Comparison of ENCODE assay signal across 16 cellular contexts in genomic region chr1:183548136-183548535, GRCh38. TPM values are rescaled to one million over a fixed set of nuclear protein-coding genes. Genes with fewer than 3 reads are reported as not detected.
DNase-seq lines count a peak whose midpoint lies in the region; ATAC-seq and TF ChIP-seq lines count a peak whose summit lies in the region.
"Had no signal": no experiment of that assay in that cellular context is flagged by ENCODE, and none has a peak within 500 bp of the region (broad histone marks: within the 10 kb centered on the region; RNA-seq: fewer than 3 reads in every experiment).

No MANE protein-coding gene starts in this region.

- no peak overlapping the region for H3K4me3 ChIP-seq in upper lobe of right lung
- H3K4me3 ChIP-seq in psoas muscle = no peak overlapping the region

- peaks cover 8% of the 10 kb centered on the region for H3K4me1 Mint-ChIP-seq in T-helper 17 cell

- H3K27ac Mint-ChIP-seq in T-helper 17 cell = peak overlapping the region; percentile 75
- H3K27ac Mint-ChIP-seq: activated naive CD8-positive, alpha-beta T cell had no signal

- H3K27ac ChIP-seq in upper lobe of right lung (no peak overlapping the region), psoas muscle (no peak overlapping the region)
- H3K27ac ChIP-seq: KMS-11 had no signal

- H3K9me3 ChIP-seq in T-helper 17 cell (ENCODE audit: control insufficient read depth, low read length, poor library complexity, severe bottlenecking) = no peaks in the 10 kb centered on the region
- no peaks in the 10 kb centered on the region for H3K9me3 ChIP-seq in upper lobe of right lung
- no peaks in the 10 kb centered on the region for H3K9me3 ChIP-seq in psoas muscle

- DNase-seq in NCI-H1694 (lab: John Stamatoyannopoulos, UW) = peak; percentile 5
- DNase-seq in NCI-H1694 treated with DMSO at 0.1 percent for 48 hours (lab: John Stamatoyannopoulos, UW) = no peak
- DNase-seq in NCI-H2107 (lab: John Stamatoyannopoulos, UW) = peak; percentile 60
- no peak for DNase-seq in T-helper 17 cell
- no peak for DNase-seq in upper lobe of right lung
- DNase-seq in psoas muscle = no peak
- no peak for DNase-seq in cerebellum (ENCODE audit: low spot score)
- DNase-seq: activated CD8-positive, alpha-beta memory T cell treated with anti-CD3 and anti-CD28 coated beads, Interleukin-2, amount 10 ng/mL, durations not matched to agents 7 days and 5 days; cerebellar nuclear complex; left colon; natural killer cell; NCI-H774 had no signal

- intact Hi-C loops in upper lobe of right lung (cut with DNase I) (no loop called here), psoas muscle (cut with DNase I) (no loop called here)

- ATAC-seq in T-helper 17 cell (no peak), upper lobe of right lung (peak; percentile 89), psoas muscle (no peak), GM19463 (IDR thresholded peaks at IDR 0.05; ENCODE audit: unreplicated experiment) (no peak)
- ATAC-seq: activated CD8-positive, alpha-beta memory T cell treated with anti-CD3 and anti-CD28 coated beads, Interleukin-2, amount 10 ng/mL, durations not matched to agents 7 days and 5 days; left colon; natural killer cell; Right ventricle myocardium inferior had no signal

- no peaks in the 10 kb centered on the region for H3K4me1 ChIP-seq in upper lobe of right lung
- H3K4me1 ChIP-seq in psoas muscle = no peaks in the 10 kb centered on the region

- WGBS in psoas muscle, 3 donors = 91 to 96% (median 92%) methylated on average over 1 of the region's 1 CpG

- H3K36me3 ChIP-seq in upper lobe of right lung = peaks cover 95% of the 10 kb centered on the region
- peaks cover 15 to 99% of the 10 kb centered on the region in 2 donors for H3K36me3 ChIP-seq in psoas muscle (ENCODE audit: insufficient read depth in 1 of 2, low read depth in 1 of 2)

- H3K4me3 Mint-ChIP-seq in T-helper 17 cell = no peak overlapping the region
- H3K4me3 Mint-ChIP-seq: activated CD8-positive, alpha-beta memory T cell treated with anti-CD3 and anti-CD28 coated beads, Interleukin-2, amount 10 ng/mL, durations not matched to agents 7 days and 5 days; activated naive CD8-positive, alpha-beta T cell; natural killer cell had no signal

- H3K36me3 Mint-ChIP-seq in T-helper 17 cell (ENCODE audit: low read depth) = peaks cover 14% of the 10 kb centered on the region

- H3K27me3 Mint-ChIP-seq in T-helper 17 cell = no peaks in the 10 kb centered on the region
- H3K27me3 Mint-ChIP-seq: activated CD8-positive, alpha-beta memory T cell treated with anti-CD3 and anti-CD28 coated beads, Interleukin-2, amount 10 ng/mL, durations not matched to agents 7 days and 5 days; activated naive CD8-positive, alpha-beta T cell had no signal

- no peak for TF ChIP-seq CTCF in upper lobe of right lung (IDR thresholded peaks at IDR 0.05)
- no peak for TF ChIP-seq CTCF in psoas muscle (IDR thresholded peaks at IDR 0.05)

- H3K27me3 ChIP-seq in upper lobe of right lung = no peaks in the 10 kb centered on the region
- no peaks in the 10 kb centered on the region for H3K27me3 ChIP-seq in psoas muscle (ENCODE audit: insufficient read depth in 3 of 3, low read length in 2 of 3)

RNA-seq across cellular contexts. Expression of gene NCF2, which starts 42.1 kb away (rescaled TPM):
- total RNA-seq in T-helper 17 cell = 10 to 100 TPM in 1 of 2 donors, 1 to 10 TPM in 1; 2.7 to 14.7 TPM
- 144 TPM for total RNA-seq in upper lobe of right lung
- 1 to 10 TPM; 2.3 to 4.3 (median 3.0) TPM for total RNA-seq in psoas muscle
- under 1 TPM; 0.51 to 0.83 (median 0.80) TPM for polyA plus RNA-seq in psoas muscle
- 2.5 TPM for total RNA-seq in cerebellum

Comparison
In these comparisons a context has a peak if more than half of its experiments do, and no peak if none do; other contexts are left out.
1. DNase-seq: peak in NCI-H1694 (single experiment) and NCI-H2107 (single experiment); none in NCI-H1694 treated with DMSO at 0.1 percent for 48 hours (single experiment), T-helper 17 cell (0 of 3), upper lobe of right lung (single experiment), psoas muscle (0 of 2) and cerebellum (single experiment).